Comparison of ENCODE assay signal across 8 cellular contexts in genomic region chr14:49861581-49861922, GRCh38. TPM values are rescaled to one million over a fixed set of nuclear protein-coding genes. Genes with fewer than 3 reads are reported as not detected.
A peak's percentile ranks its signal among the peaks of the same experiment; 100 is the strongest.
DNase-seq lines count a peak whose midpoint lies in the region; ATAC-seq and TF ChIP-seq lines count a peak whose summit lies in the region.

No MANE protein-coding gene starts in this region.

- in situ Hi-C loops in GM13977 (cut with MboI; ENCODE audit: low pct_unique_long_range_greater_than_20kb, low sequenced_read_pairs, unreplicated experiment), result loop anchor here (10.0 to 25.0 kb wide), 2 partner anchors 223 to 676 kb away; partner anchors contain the start of gene MAP4K5

- 0% methylated on average over 13 of the region's 13 CpGs for WGBS in heart right ventricle, 2 donors
- WGBS in aorta, 2 donors, result 0% methylated on average over 13 of the region's 13 CpGs

- peak overlapping the region; percentile 93 for H3K27ac ChIP-seq in SJSA1
- peak overlapping the region; percentile 93 to 98 (median 96) for H3K27ac ChIP-seq in heart right ventricle
- peak overlapping the region; percentile 99 to 100 for H3K27ac ChIP-seq in aorta (ENCODE audit: low read depth in 1 of 2, low read length in 2 of 2)

- H3K9me3 ChIP-seq in SJSA1 (replicated peaks), result no peaks in the 10 kb centered on the region
- no peaks in the 10 kb centered on the region for H3K9me3 ChIP-seq in heart right ventricle
- no peaks in the 10 kb centered on the region for H3K9me3 ChIP-seq in aorta (ENCODE audit: control insufficient read depth, low read length)

- peak overlapping the region; percentile 49 for H3K4me3 ChIP-seq in SJSA1
- peak overlapping the region; percentile 48 to 92 (median 64) for H3K4me3 ChIP-seq in heart right ventricle
- peak overlapping the region; percentile 55 to 99 for H3K4me3 ChIP-seq in aorta (ENCODE audit: low read length in 2 of 2)

- ATAC-seq in heart right ventricle (peak; percentile 16 to 50 (median 37)), aorta (ENCODE audit: low FRiP score) (peak; percentile 61)

- no peak for DNase-seq in GM13977 (ENCODE audit: low spot score)
- peak; percentile 78 for DNase-seq in HT1080 (ENCODE audit: low read depth)
- peak; percentile 67 to 90 for DNase-seq in SJSA1 (ENCODE audit: low read depth in 1 of 2, low spot score in 2 of 2)
- peak; percentile 21 for DNase-seq in activated naive CD8-positive, alpha-beta T cell treated with anti-CD3 and anti-CD28 coated beads, Interleukin-2, amount 50 U/mL, for 16 hours (ENCODE audit: low read depth, low spot score)
- peak; percentile 48 to 68 for DNase-seq in heart right ventricle
- peak; percentile 92 for DNase-seq in posterior vena cava (ENCODE audit: low spot score)
- DNase-seq in aorta, result peak; percentile 74 to 80
- no peak for DNase-seq in NCI-H1930 (lab: John Stamatoyannopoulos, UW)

- TF ChIP-seq CTCF in GM13977 (IDR thresholded peaks at IDR 0.05; ENCODE audit: extremely low read depth, insufficient read depth, missing control alignments), result peak; percentile 12
- TF ChIP-seq CTCF in heart right ventricle (IDR thresholded peaks at IDR 0.05), result no peak

- H3K27me3 ChIP-seq in SJSA1 (replicated peaks), result no peaks in the 10 kb centered on the region
- no peaks in the 10 kb centered on the region for H3K27me3 ChIP-seq in heart right ventricle
- no peaks in the 10 kb centered on the region for H3K27me3 ChIP-seq in aorta (ENCODE audit: control insufficient read depth in 1 of 2, insufficient read depth in 2 of 2, low read length in 1 of 2)

- H3K4me1 ChIP-seq in SJSA1 (replicated peaks) (peaks cover 6% of the 10 kb centered on the region; the same call in 1 of the 2 replicates), heart right ventricle (peaks cover 0 to 42% (median 15%) of the 10 kb centered on the region in 9 donors), aorta (ENCODE audit: control insufficient read depth in 1 of 2, insufficient read depth in 2 of 2, low read length in 2 of 2) (no peaks in the 10 kb centered on the region)

- no peaks in the 10 kb centered on the region for H3K36me3 ChIP-seq in SJSA1
- H3K36me3 ChIP-seq in heart right ventricle, result no peaks in the 10 kb centered on the region
- H3K36me3 ChIP-seq in aorta (ENCODE audit: control insufficient read depth in 1 of 2, insufficient read depth in 2 of 2, low read length in 1 of 2), result no peaks in the 10 kb centered on the region

- intact Hi-C loops in heart right ventricle (cut with DNase I), result loop anchor here in 6 of 10 donors (5.0 to 10.0 kb wide), 7 partner anchors 141 to 663 kb away; partner anchors contain the start of gene DNAAF2 (in 1 of the 6)
- intact Hi-C loops in posterior vena cava (cut with DNase I), result loop anchor here in 1 of 2 donors (5.0 to 10.0 kb wide), 2 partner anchors 143 to 246 kb away; no protein-coding TSS in a partner anchor
- intact Hi-C loops in aorta (cut with DNase I), result loop anchor here in 1 of 2 donors (5.0 to 10.0 kb wide), 2 partner anchors 246 to 673 kb away; partner anchors contain the start of gene MAP4K5

RNA-seq across cellular contexts. Expression of gene NEMF, which starts 9.0 kb away (rescaled TPM):
- total RNA-seq in HT1080 (2014; rRNA removed; shearing (Covaris generic)), result 31.2 and 38.6 TPM in 2 replicates
- polyA plus RNA-seq in HT1080 (2015; cell fraction: cytosol; rRNA removed), result 21.7 and 28.4 TPM in 2 replicates
- 76.7 and 92.4 TPM in 2 replicates for polyA plus RNA-seq in HT1080 (2015; cell fraction: nucleus; rRNA removed)
- total RNA-seq in SJSA1 (2014; rRNA removed; shearing (Covaris generic)), result 30.4 and 42.7 TPM in 2 replicates
- total RNA-seq in heart right ventricle (10 to 100 TPM; 45.0 to 67.4 (median 55.5) TPM), posterior vena cava (10 to 100 TPM; 49.3 to 61.4 TPM), aorta (10 to 100 TPM; 70.7 to 75.8 TPM)
- polyA plus RNA-seq in heart right ventricle (10 to 100 TPM; 18.0 to 54.2 TPM), aorta (10 to 100 TPM; 27.2 to 34.6 TPM)

RNA-seq across cellular contexts. Expression of gene ARF6, which starts 31.3 kb away (rescaled TPM):
- total RNA-seq in HT1080 (2014; rRNA removed; shearing (Covaris generic)), result 65.4 and 119 TPM in 2 replicates
- polyA plus RNA-seq in HT1080 (2015; cell fraction: cytosol; rRNA removed), result 121 and 132 TPM in 2 replicates
- 64.0 and 64.1 TPM in 2 replicates for polyA plus RNA-seq in HT1080 (2015; cell fraction: nucleus; rRNA removed)
- total RNA-seq in SJSA1 (2014; rRNA removed; shearing (Covaris generic)), result 60.9 and 61.2 TPM in 2 replicates
- total RNA-seq in heart right ventricle (10 to 100 TPM; 19.0 to 40.5 (median 25.5) TPM), posterior vena cava (10 to 100 TPM; 55.8 to 58.9 TPM), aorta (10 to 100 TPM; 56.3 to 64.0 TPM)
- polyA plus RNA-seq in heart right ventricle (10 to 100 TPM; 11.0 to 19.7 TPM), aorta (10 to 100 TPM; 26.8 to 45.5 TPM)

Comparison
In these comparisons a context has a peak if more than half of its experiments do, and no peak if none do; other contexts are left out.
1. DNase-seq: peak in HT1080 (single experiment), SJSA1 (2 of 2), activated naive CD8-positive, alpha-beta T cell treated with anti-CD3 and anti-CD28 coated beads, Interleukin-2, amount 50 U/mL, for 16 hours (single experiment), heart right ventricle (2 of 2), posterior vena cava (single experiment) and aorta (2 of 2); none in GM13977 (single experiment) and NCI-H1930 (0 of 2).
2. Peak in every context shown above with its lines, with median percentiles within 50 percentile points of each other: H3K27ac ChIP-seq and H3K4me3 ChIP-seq.